Comparison of ENCODE assay signal across 1 cellular context in genomic region chr6:11392778-11393507, GRCh38.
TF ChIP-seq lines count a peak whose summit lies in the region.

No MANE protein-coding gene starts in this region.

TF ChIP-seq in HepG2, 621 proteins besides CTCF, POLR2A, EP300 and RAD21 (continued from another document and continues in another):
- TF ChIP-seq ZSCAN5A (CRISPR knock-in tag; IDR thresholded peaks at IDR 0.05; ENCODE audit: borderline replicate concordance) (peak; percentile 81; the same call in 1 of the 2 replicates), ZNF883 (CRISPR knock-in tag; IDR thresholded peaks at IDR 0.05; ENCODE audit: not compliant biosample characterization) (peak; percentile 60), ARNT2 (CRISPR knock-in tag; IDR thresholded peaks at IDR 0.05; ENCODE audit: low read depth) (peak; percentile 98), DRAP1 (CRISPR knock-in tag; IDR thresholded peaks at IDR 0.05) (peak; percentile 78; the same call in 1 of the 2 replicates), THAP11 (CRISPR knock-in tag; IDR thresholded peaks at IDR 0.05) (peak; percentile 76; the same call in 1 of the 2 replicates), ARID2 (CRISPR knock-in tag; IDR thresholded peaks at IDR 0.05; ENCODE audit: borderline replicate concordance) (no peak), MLXIP (CRISPR knock-in tag; IDR thresholded peaks at IDR 0.05; ENCODE audit: borderline replicate concordance) (no peak; the same call in 1 of the 2 replicates), KLF11 (CRISPR knock-in tag; IDR thresholded peaks at IDR 0.05) (0 out of 2 replicates have a peak, but pooled peaks have one; percentile 52), MED8 (CRISPR knock-in tag; IDR thresholded peaks at IDR 0.05; ENCODE audit: insufficient replicate concordance) (peak; percentile 99), TCF7 (IDR thresholded peaks at IDR 0.05; ENCODE audit: low read depth) (peak; percentile 98), ZNF414 (CRISPR knock-in tag; IDR thresholded peaks at IDR 0.05) (peak; percentile 87), CAMTA2 (CRISPR knock-in tag; IDR thresholded peaks at IDR 0.05; ENCODE audit: borderline replicate concordance) (no peak), MTA3 (CRISPR knock-in tag; IDR thresholded peaks at IDR 0.05) (no peak), ATF7-NPFF (CRISPR knock-in tag; IDR thresholded peaks at IDR 0.05; ENCODE audit: low read depth) (peak; percentile 58), ZNF747 (CRISPR knock-in tag; IDR thresholded peaks at IDR 0.05; ENCODE audit: borderline replicate concordance) (0 out of 2 replicates have a peak, but pooled peaks have one; percentile 50), SRSF9 (IDR thresholded peaks at IDR 0.05; ENCODE audit: borderline replicate concordance, insufficient read depth, low read depth, low read length, poor library complexity, severe bottlenecking) (no peak), TARDBP (CRISPR knock-in tag; IDR thresholded peaks at IDR 0.05) (peak; percentile 91), SRF (IDR thresholded peaks at IDR 0.05; ENCODE audit: low read depth, low read length) (no peak), TFAP4 (IDR thresholded peaks at IDR 0.05; ENCODE audit: borderline replicate concordance, low read depth) (peak; percentile 44; the same call in 1 of the 2 replicates), ZNF274 (CRISPR knock-in tag; IDR thresholded peaks at IDR 0.05) (peak; percentile 55; the same call in 1 of the 2 replicates), SOX6 (IDR thresholded peaks at IDR 0.05) (no peak), SOX6 (CRISPR knock-in tag; IDR thresholded peaks at IDR 0.05) (peak; percentile 99), NPAS2 (CRISPR knock-in tag; IDR thresholded peaks at IDR 0.05; ENCODE audit: borderline replicate concordance) (no peak), ZNF879 (CRISPR knock-in tag; IDR thresholded peaks at IDR 0.05) (no peak), HNRNPH1 (optimal IDR thresholded peaks at IDR 0.05; ENCODE audit: low read depth, low read length) (no peak), ZNF230 (CRISPR knock-in tag; IDR thresholded peaks at IDR 0.05) (peak; percentile 48; the same call in 1 of the 2 replicates), GABPA (IDR thresholded peaks at IDR 0.05; ENCODE audit: low read depth, low read length) (no peak), GABPA (CRISPR knock-in tag; IDR thresholded peaks at IDR 0.05; ENCODE audit: low read depth) (peak; percentile 56), MTF1 (CRISPR knock-in tag; IDR thresholded peaks at IDR 0.05) (no peak; the same call in 1 of the 2 replicates), ZFP1 (CRISPR knock-in tag; IDR thresholded peaks at IDR 0.05) (peak; percentile 90; the same call in 1 of the 2 replicates), ZSCAN21 (CRISPR knock-in tag; IDR thresholded peaks at IDR 0.05; ENCODE audit: borderline replicate concordance) (peak; percentile 66; the same call in 1 of the 2 replicates), ZNF329 (CRISPR knock-in tag; IDR thresholded peaks at IDR 0.05; ENCODE audit: low read depth) (peak; percentile 33; the same call in 1 of the 2 replicates), PITX1 (CRISPR knock-in tag; IDR thresholded peaks at IDR 0.05) (peak; percentile 98), ZIK1 (CRISPR knock-in tag; IDR thresholded peaks at IDR 0.05; ENCODE audit: borderline replicate concordance, low read depth) (peak; percentile 81; the same call in 1 of the 2 replicates), RARG (CRISPR knock-in tag; IDR thresholded peaks at IDR 0.05; ENCODE audit: low read depth) (no peak), REPIN1 (CRISPR knock-in tag; IDR thresholded peaks at IDR 0.05; ENCODE audit: borderline replicate concordance, low read depth) (peak; percentile 87; the same call in 1 of the 2 replicates), NCOA2 (CRISPR knock-in tag; IDR thresholded peaks at IDR 0.05) (peak; percentile 98), ZFX (CRISPR knock-in tag; IDR thresholded peaks at IDR 0.05; ENCODE audit: low read depth) (peak; percentile 60), TBP (CRISPR knock-in tag; IDR thresholded peaks at IDR 0.05) (no peak), ARID3A (IDR thresholded peaks at IDR 0.05; ENCODE audit: low read depth, low read length) (peak; percentile 73), ZNF256 (CRISPR knock-in tag; conservative IDR thresholded peaks at IDR 0.05) (no peak), NONO (IDR thresholded peaks at IDR 0.05) (no peak), NONO (CRISPR knock-in tag; conservative IDR thresholded peaks at IDR 0.05) (peak; percentile 96), ZKSCAN8 (CRISPR knock-in tag; IDR thresholded peaks at IDR 0.05; ENCODE audit: borderline replicate concordance) (peak; percentile 78), HBP1 (CRISPR knock-in tag; IDR thresholded peaks at IDR 0.05; ENCODE audit: low read depth) (peak; percentile 96)
- TF ChIP-seq, protein P1, sequence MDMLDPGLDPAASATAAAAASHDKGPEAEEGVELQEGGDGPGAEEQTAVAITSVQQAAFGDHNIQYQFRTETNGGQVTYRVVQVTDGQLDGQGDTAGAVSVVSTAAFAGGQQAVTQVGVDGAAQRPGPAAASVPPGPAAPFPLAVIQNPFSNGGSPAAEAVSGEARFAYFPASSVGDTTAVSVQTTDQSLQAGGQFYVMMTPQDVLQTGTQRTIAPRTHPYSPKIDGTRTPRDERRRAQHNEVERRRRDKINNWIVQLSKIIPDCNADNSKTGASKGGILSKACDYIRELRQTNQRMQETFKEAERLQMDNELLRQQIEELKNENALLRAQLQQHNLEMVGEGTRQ (IDR thresholded peaks at IDR 0.05; ENCODE audit: low read depth, low read length) = no peak
- TF ChIP-seq, protein P1 (CRISPR knock-in tag; IDR thresholded peaks at IDR 0.05; ENCODE audit: borderline replicate concordance) = no peak
- TF ChIP-seq, protein P2, sequence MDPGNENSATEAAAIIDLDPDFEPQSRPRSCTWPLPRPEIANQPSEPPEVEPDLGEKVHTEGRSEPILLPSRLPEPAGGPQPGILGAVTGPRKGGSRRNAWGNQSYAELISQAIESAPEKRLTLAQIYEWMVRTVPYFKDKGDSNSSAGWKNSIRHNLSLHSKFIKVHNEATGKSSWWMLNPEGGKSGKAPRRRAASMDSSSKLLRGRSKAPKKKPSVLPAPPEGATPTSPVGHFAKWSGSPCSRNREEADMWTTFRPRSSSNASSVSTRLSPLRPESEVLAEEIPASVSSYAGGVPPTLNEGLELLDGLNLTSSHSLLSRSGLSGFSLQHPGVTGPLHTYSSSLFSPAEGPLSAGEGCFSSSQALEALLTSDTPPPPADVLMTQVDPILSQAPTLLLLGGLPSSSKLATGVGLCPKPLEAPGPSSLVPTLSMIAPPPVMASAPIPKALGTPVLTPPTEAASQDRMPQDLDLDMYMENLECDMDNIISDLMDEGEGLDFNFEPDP (CRISPR knock-in tag; conservative IDR thresholded peaks at IDR 0.05) = no peak
- TF ChIP-seq, protein P3, sequence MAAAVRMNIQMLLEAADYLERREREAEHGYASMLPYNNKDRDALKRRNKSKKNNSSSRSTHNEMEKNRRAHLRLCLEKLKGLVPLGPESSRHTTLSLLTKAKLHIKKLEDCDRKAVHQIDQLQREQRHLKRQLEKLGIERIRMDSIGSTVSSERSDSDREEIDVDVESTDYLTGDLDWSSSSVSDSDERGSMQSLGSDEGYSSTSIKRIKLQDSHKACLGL (CRISPR knock-in tag; IDR thresholded peaks at IDR 0.05) = no peak
- TF ChIP-seq, protein P4, sequence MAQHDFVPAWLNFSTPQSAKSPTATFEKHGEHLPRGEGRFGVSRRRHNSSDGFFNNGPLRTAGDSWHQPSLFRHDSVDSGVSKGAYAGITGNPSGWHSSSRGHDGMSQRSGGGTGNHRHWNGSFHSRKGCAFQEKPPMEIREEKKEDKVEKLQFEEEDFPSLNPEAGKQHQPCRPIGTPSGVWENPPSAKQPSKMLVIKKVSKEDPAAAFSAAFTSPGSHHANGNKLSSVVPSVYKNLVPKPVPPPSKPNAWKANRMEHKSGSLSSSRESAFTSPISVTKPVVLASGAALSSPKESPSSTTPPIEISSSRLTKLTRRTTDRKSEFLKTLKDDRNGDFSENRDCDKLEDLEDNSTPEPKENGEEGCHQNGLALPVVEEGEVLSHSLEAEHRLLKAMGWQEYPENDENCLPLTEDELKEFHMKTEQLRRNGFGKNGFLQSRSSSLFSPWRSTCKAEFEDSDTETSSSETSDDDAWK (CRISPR knock-in tag; IDR thresholded peaks at IDR 0.05) = no peak
- TF ChIP-seq, protein P5, sequence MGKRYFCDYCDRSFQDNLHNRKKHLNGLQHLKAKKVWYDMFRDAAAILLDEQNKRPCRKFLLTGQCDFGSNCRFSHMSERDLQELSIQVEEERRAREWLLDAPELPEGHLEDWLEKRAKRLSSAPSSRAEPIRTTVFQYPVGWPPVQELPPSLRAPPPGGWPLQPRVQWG (CRISPR knock-in tag; IDR thresholded peaks at IDR 0.05; ENCODE audit: borderline replicate concordance, low read depth) = no peak
